In genomic region chr6:53086302-53086701, GRCh38 we compare ENCODE assay signal across 24 cellular contexts.
"Had no signal": no experiment of that assay in that cellular context is flagged by ENCODE, and none has a peak within 500 bp of the region (broad histone marks: within the 10 kb centered on the region; RNA-seq: fewer than 3 reads in every experiment).

No MANE protein-coding gene starts in this region.

- H3K4me1 ChIP-seq: left ventricle myocardium inferior, neural progenitor cell, parathyroid adenoma, right atrium auricular region, tibial artery, upper lobe of right lung had no signal

- H3K27me3 ChIP-seq: neural progenitor cell, neutrophil, right atrium auricular region, stomach, tibial artery, upper lobe of right lung had no signal

- DNase-seq: islet precursor cell; left ventricle myocardium inferior; mesendoderm; naive B cell; natural killer cell; nephron progenitor cell; occipital lobe; stimulated activated CD4-positive, alpha-beta T cell treated with anti-CD3 and anti-CD28 coated beads, Interleukin-12 subunit alpha, Interleukin-12 subunit beta, amount 100 ng/mL, for 4 hours; stimulated activated CD4-positive, alpha-beta T cell treated with anti-CD3 and anti-CD28 coated beads, Interleukin-15, amount 100 ng/mL, for 24 hours; stimulated activated CD4-positive, alpha-beta T cell treated with anti-CD3 and anti-CD28 coated beads, Interleukin-2, amount 100 ng/mL, for 24 hours; stimulated activated CD4-positive, alpha-beta T cell treated with anti-CD3 and anti-CD28 coated beads, Interleukin-4, amount 100 ng/mL, for 1 hour; stimulated activated naive B cell treated with anti-CD40 and anti-IgM and Interleukin-4, amounts not matched to agents 10 μg/mL and 1 μg/mL and 100 μg/mL, for 72 hours; stimulated activated naive CD8-positive, alpha-beta T cell treated with anti-CD3 and anti-CD28 coated beads, Interleukin-15, Interleukin-2, amounts not matched to agents 100 U/mL and 50 U/mL, for 24 hours; stomach; tibial artery; trophoblast cell; upper lobe of right lung had no signal

- H3K27ac ChIP-seq: left ventricle myocardium inferior, neural progenitor cell, neutrophil, parathyroid adenoma, right atrium auricular region, skin epidermis, thoracic aorta, tibial artery, upper lobe of right lung had no signal

- H3K4me3 ChIP-seq: left ventricle myocardium inferior, lung, neural progenitor cell, right atrium auricular region, skin epidermis, stomach, thoracic aorta, tibial artery, upper lobe of right lung had no signal

- H3K9me3 ChIP-seq: left ventricle myocardium inferior, neutrophil, right atrium auricular region, stomach, thoracic aorta, tibial artery, upper lobe of right lung had no signal
